In the genomic region with DNA sequence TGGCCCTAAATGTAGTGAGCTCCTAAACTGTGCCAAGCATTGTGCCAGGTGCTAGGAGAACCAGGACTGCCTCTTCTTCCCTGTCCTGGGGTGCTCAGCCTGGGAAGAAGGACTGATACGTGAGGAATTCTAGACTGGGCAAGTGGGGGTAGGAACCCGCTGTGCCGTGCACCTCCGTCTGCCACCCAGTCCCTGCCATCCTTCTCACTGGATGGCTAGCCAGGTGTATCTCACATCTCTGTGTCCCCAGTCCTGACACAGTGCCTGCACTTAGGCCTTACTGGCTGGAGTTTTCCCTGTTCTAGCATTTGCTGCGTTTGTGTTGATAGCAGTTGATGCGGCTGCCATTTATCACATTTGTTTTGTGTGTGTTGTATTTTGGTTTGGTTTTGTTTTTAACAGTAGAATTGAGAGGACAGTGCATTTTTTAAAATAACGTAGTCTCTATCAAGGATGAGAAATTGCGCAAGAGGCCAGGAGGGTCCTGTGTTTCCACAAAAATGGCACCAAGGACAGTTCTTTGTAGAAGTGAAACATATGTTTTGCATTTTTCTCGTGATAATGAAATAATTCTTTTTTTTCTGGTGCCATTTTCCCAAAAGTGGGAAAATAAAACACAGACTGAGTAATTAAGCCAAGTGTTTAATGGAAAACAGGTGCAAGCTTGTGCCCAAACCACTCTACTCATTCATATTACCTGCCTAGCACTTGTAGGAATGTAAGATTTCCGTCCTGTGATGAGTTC, we compare ENCODE assay signal across 1 cellular context.
TF ChIP-seq lines count a peak whose summit lies in the region.

No MANE protein-coding gene starts in this region.

TF ChIP-seq in SK-N-SH, 30 proteins besides CTCF, POLR2A, EP300 and RAD21 (continued from another document):
- no peak for TF ChIP-seq RXRA (IDR thresholded peaks at IDR 0.05; ENCODE audit: borderline replicate concordance, low read depth)
TF ChIP-seq in SK-N-SH: peak in this region for 4.
